ENCODE assay signal across 7 cellular contexts in genomic region chr5:95822408-95823240, GRCh38. TPM values are rescaled to one million over a fixed set of nuclear protein-coding genes. Genes with fewer than 3 reads are reported as not detected.
DNase-seq lines count a peak whose midpoint lies in the region; ATAC-seq and TF ChIP-seq lines count a peak whose summit lies in the region.

Gene GLRX, minus strand, starts transcription at chr5:95822726. Its CDS starts 64 bp downstream, at chr5:95822662.

- H3K36me3 ChIP-seq in ascending aorta (peaks cover 0 to under 1% of the 10 kb centered on the region in 2 donors), left ventricle myocardium inferior (no peaks in the 10 kb centered on the region)

- TF ChIP-seq CTCF in ascending aorta (IDR thresholded peaks at IDR 0.05) (no peak), left ventricle myocardium inferior (IDR thresholded peaks at IDR 0.05; ENCODE audit: borderline replicate concordance) (no peak)

- H3K9me3 ChIP-seq in ascending aorta (no peaks in the 10 kb centered on the region), left ventricle myocardium inferior (replicated peaks) (no peaks in the 10 kb centered on the region)

- in situ Hi-C loops in G401 (cut with HindIII; ENCODE audit: low sequenced_read_pairs), result no loop called here

- H3K27ac ChIP-seq in ascending aorta (peak within 1 kb of the TSS; percentile 78 to 88), left ventricle myocardium inferior (replicated peaks) (peak within 1 kb of the TSS; percentile 95)

- DNase-seq in G401 (ENCODE audit: low spot score) (peak; percentile 96), HUDEP-2 (lab: John Stamatoyannopoulos, UW; ENCODE audit: unreplicated experiment in 76 of 76) (peak in 67 of 76 experiments; percentile 6 to 71 (median 39)), SK-N-DZ (ENCODE audit: low spot score) (peak; percentile 84), ascending aorta (ENCODE audit: low spot score in 2 of 2) (peak in 1 of 2 donors; percentile 88), left ventricle myocardium inferior (peak; percentile 64), pons (ENCODE audit: low spot score) (peak; percentile 77)

- intact Hi-C loops in ascending aorta (cut with DNase I) (loop anchor here (1.0 kb wide), 1 partner anchor 12 kb away; no protein-coding TSS in a partner anchor), left ventricle myocardium inferior (cut with micrococcal nuclease) (no loop called here)

- H3K4me3 ChIP-seq in ascending aorta (peak within 1 kb of the TSS; percentile 44 to 80), left ventricle myocardium inferior (peak within 1 kb of the TSS; percentile 89)

- H3K4me1 ChIP-seq in ascending aorta, result peaks cover 3 to 21% of the 10 kb centered on the region in 2 donors
- peaks cover 72% of the 10 kb centered on the region for H3K4me1 ChIP-seq in left ventricle myocardium inferior

- H3K27me3 ChIP-seq in ascending aorta (no peaks in the 10 kb centered on the region), left ventricle myocardium inferior (ENCODE audit: low read depth) (no peaks in the 10 kb centered on the region)

- ATAC-seq in GM21447 (IDR thresholded peaks at IDR 0.05; ENCODE audit: unreplicated experiment), result peak; percentile 38

RNA-seq across cellular contexts. Expression of gene GLRX, which starts in this region (rescaled TPM):
- total RNA-seq in G401 (2014; rRNA removed; shearing (Covaris generic)), result not detected in 2 replicates
- polyA plus RNA-seq in SK-N-DZ (2014; cell fraction: cytosol; rRNA removed), result 19.8 and 34.2 TPM in 2 replicates
- polyA plus RNA-seq in SK-N-DZ (2014; cell fraction: nucleus; rRNA removed), result 9.8 and 20.5 TPM in 2 replicates
- total RNA-seq in ascending aorta (18.5 TPM), left ventricle myocardium inferior (139 TPM)

Comparison
In these comparisons a context has a peak if more than half of its experiments do, and no peak if none do; other contexts are left out.
1. RNA of gene GLRX (total RNA-seq): 139 TPM in left ventricle myocardium inferior (single experiment) and 18.5 TPM in ascending aorta (single experiment); not detected in G401; every median in the first group is over 10 times any median in the second.
2. Peak in DNase-seq in G401; RNA of the gene not detected or under 1 TPM.